ENCODE assay signal across 8 cellular contexts in genomic region chr11:123103326-123103980, GRCh38. TPM values are rescaled to one million over a fixed set of nuclear protein-coding genes. Genes with fewer than 3 reads are reported as not detected.
DNase-seq lines count a peak whose midpoint lies in the region; ATAC-seq and TF ChIP-seq lines count a peak whose summit lies in the region.

No MANE protein-coding gene starts in this region.

- peaks cover 24% of the 10 kb centered on the region for H3K4me1 Mint-ChIP-seq in stimulated activated naive CD8-positive, alpha-beta T cell treated with anti-CD3 and anti-CD28 coated beads, Interleukin-15, amount 100 ng/mL, for 72 hours
- peaks cover 24% of the 10 kb centered on the region for H3K4me1 Mint-ChIP-seq in chondrocyte (ENCODE audit: low read depth)

- intact Hi-C loops in left colon (cut with DNase I, micrococcal nuclease): loop anchor here in 1 of 2 donors (10.0 kb wide), 1 partner anchor 151 kb away; no protein-coding TSS in a partner anchor

- no peaks in the 10 kb centered on the region for H3K36me3 Mint-ChIP-seq in chondrocyte (ENCODE audit: low read depth)

- peak; percentile 92 for TF ChIP-seq CTCF in chondrocyte (IDR thresholded peaks at IDR 0.05)

- peak overlapping the region in 1 of 2 donors; percentile 33 for H3K27ac Mint-ChIP-seq in stimulated activated naive CD8-positive, alpha-beta T cell treated with anti-CD3 and anti-CD28 coated beads, Interleukin-15, amount 100 ng/mL, for 72 hours
- peak overlapping the region; percentile 32 for H3K27ac Mint-ChIP-seq in chondrocyte (ENCODE audit: unreplicated experiment)

- H3K27me3 Mint-ChIP-seq in stimulated activated naive CD8-positive, alpha-beta T cell treated with anti-CD3 and anti-CD28 coated beads, Interleukin-15, amount 100 ng/mL, for 72 hours: no peaks in the 10 kb centered on the region
- H3K27me3 Mint-ChIP-seq in chondrocyte (ENCODE audit: low read depth): no peaks in the 10 kb centered on the region

- no peaks in the 10 kb centered on the region for H3K9me3 Mint-ChIP-seq in stimulated activated naive CD8-positive, alpha-beta T cell treated with anti-CD3 and anti-CD28 coated beads, Interleukin-15, amount 100 ng/mL, for 72 hours
- no peaks in the 10 kb centered on the region for H3K9me3 Mint-ChIP-seq in chondrocyte (ENCODE audit: low read depth)

- H3K4me3 Mint-ChIP-seq in stimulated activated naive CD8-positive, alpha-beta T cell treated with anti-CD3 and anti-CD28 coated beads, Interleukin-15, amount 100 ng/mL, for 72 hours: no peak overlapping the region
- H3K4me3 Mint-ChIP-seq in chondrocyte (ENCODE audit: unreplicated experiment): no peak overlapping the region

- DNase-seq in stimulated activated naive CD8-positive, alpha-beta T cell treated with anti-CD3 and anti-CD28 coated beads, Interleukin-15, amount 100 ng/mL, for 72 hours: peak; percentile 6 to 19
- DNase-seq in stimulated activated naive CD8-positive, alpha-beta T cell treated with anti-CD3 and anti-CD28 coated beads, Interleukin-15, Interleukin-2, amounts not matched to agents 100 U/mL and 50 U/mL, for 24 hours: no peak
- DNase-seq in NCI-H1417 (lab: John Stamatoyannopoulos, UW) (peak; percentile 39 to 91 (median 73)), SW 1271 (lab: John Stamatoyannopoulos, UW) (peak; percentile 13 to 73), chondrocyte (ENCODE audit: low spot score) (no peak), left colon (peak; percentile 14 to 31), substantia nigra (lab: John Stamatoyannopoulos, UW) (peak in 33 of 49 donors; percentile 3 to 85 (median 26))

- peak; percentile 60 for ATAC-seq in stimulated activated naive CD8-positive, alpha-beta T cell treated with anti-CD3 and anti-CD28 coated beads, Interleukin-15, amount 100 ng/mL, for 72 hours
- ATAC-seq in stimulated activated naive CD8-positive, alpha-beta T cell treated with anti-CD3 and anti-CD28 coated beads, Interleukin-15, Interleukin-2, amounts not matched to agents 100 U/mL and 50 U/mL, for 24 hours: no peak
- ATAC-seq in left colon (peak; percentile 50), GM18861 (IDR thresholded peaks at IDR 0.05; ENCODE audit: unreplicated experiment) (no peak)

- H3K27ac ChIP-seq in substantia nigra (ENCODE audit: low read depth, low read length, poor library complexity, severe bottlenecking): no peak overlapping the region

RNA-seq across cellular contexts. Expression of gene HSPA8, which starts 41.5 kb away (rescaled TPM):
- total RNA-seq in chondrocyte (1,112 to 1,153 TPM (median 1,138 TPM) in 3 replicates), left colon (100 to 1,000 TPM; 553 to 705 TPM)

Comparison
In these comparisons a context has a peak if more than half of its experiments do, and no peak if none do; other contexts are left out.
1. ATAC-seq: peak in stimulated activated naive CD8-positive, alpha-beta T cell treated with anti-CD3 and anti-CD28 coated beads, Interleukin-15, amount 100 ng/mL, for 72 hours (single experiment) and left colon (single experiment); none in stimulated activated naive CD8-positive, alpha-beta T cell treated with anti-CD3 and anti-CD28 coated beads, Interleukin-15, Interleukin-2, amounts not matched to agents 100 U/mL and 50 U/mL, for 24 hours (single experiment) and GM18861 (single experiment).
2. DNase-seq: peak in stimulated activated naive CD8-positive, alpha-beta T cell treated with anti-CD3 and anti-CD28 coated beads, Interleukin-15, amount 100 ng/mL, for 72 hours (2 of 2), NCI-H1417 (3 of 3), SW 1271 (2 of 2), left colon (2 of 2) and substantia nigra (33 of 49); none in stimulated activated naive CD8-positive, alpha-beta T cell treated with anti-CD3 and anti-CD28 coated beads, Interleukin-15, Interleukin-2, amounts not matched to agents 100 U/mL and 50 U/mL, for 24 hours (single experiment) and chondrocyte (single experiment).